Comparison of ENCODE assay signal across 26 cellular contexts in the genomic region with DNA sequence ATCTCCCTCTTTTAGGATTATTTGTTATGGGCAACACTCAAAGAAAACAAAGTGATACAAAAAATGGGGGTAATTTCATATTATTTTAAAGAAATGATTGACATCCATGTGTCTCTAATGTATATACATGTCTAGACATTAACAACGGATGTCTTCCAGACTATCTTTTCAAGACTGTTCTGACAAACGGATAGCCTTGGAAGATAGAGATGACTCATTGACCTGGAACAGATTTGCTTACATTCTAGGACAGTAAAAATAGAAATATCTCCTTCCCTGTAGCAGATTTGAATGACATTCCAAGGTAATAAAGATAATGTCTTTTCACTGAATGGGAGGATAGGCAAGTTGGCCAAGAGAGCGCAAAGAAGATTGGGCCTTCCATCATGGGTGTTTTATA. TPM values are rescaled to one million over a fixed set of nuclear protein-coding genes. Genes with fewer than 3 reads are reported as not detected.
DNase-seq lines count a peak whose midpoint lies in the region; ATAC-seq, FAIRE-seq and TF ChIP-seq lines count a peak whose summit lies in the region.
"Had no signal": no experiment of that assay in that cellular context is flagged by ENCODE, and none has a peak within 500 bp of the region (broad histone marks: within the 10 kb centered on the region; RNA-seq: fewer than 3 reads in every experiment).

No MANE protein-coding gene starts in this region.

- intact Hi-C loops in activated CD8-positive, alpha-beta T cell treated with anti-CD3 and anti-CD28 coated beads for 36 hours (cut with micrococcal nuclease): no loop called here

- peaks cover 3% of the 10 kb centered on the region; the same call in 1 of the 2 replicates for H3K4me1 ChIP-seq in Karpas-422 (ENCODE audit: low read length)
- H3K4me1 ChIP-seq in keratinocyte (ENCODE audit: control insufficient read depth, extremely low read depth, insufficient read depth, low read length): peaks cover 14% of the 10 kb centered on the region
- H3K4me1 ChIP-seq: BE2C, Caco-2 had no signal

- H4K20me1 ChIP-seq in Karpas-422 (ENCODE audit: insufficient read depth, low read depth, low read length) (no peaks in the 10 kb centered on the region), keratinocyte (ENCODE audit: control insufficient read depth, extremely low read depth, insufficient read depth, low read length) (no peaks in the 10 kb centered on the region)

- peak; percentile 44 for DNase-seq in A172 (ENCODE audit: low spot score)
- DNase-seq in Karpas-422: no peak
- peak; percentile 44 for DNase-seq in amniotic epithelial cell (ENCODE audit: low read depth)
- peak; percentile 1 for DNase-seq in keratinocyte (ENCODE audit: low read depth, low spot score)
- no peak for DNase-seq in activated CD8-positive, alpha-beta T cell treated with anti-CD3 and anti-CD28 coated beads for 36 hours
- no peak for DNase-seq in GM19239 (ENCODE audit: insufficient read length, low spot score)
- no peak for DNase-seq in stimulated activated effector memory CD8-positive, alpha-beta T cell treated with anti-CD3 and anti-CD28 coated beads, Interleukin-12 subunit alpha, Interleukin-12 subunit beta, amount 100 ng/mL, for 72 hours (ENCODE audit: low spot score in 2 of 2)
- DNase-seq: BE2C; Caco-2; CD4-positive, CD25-positive, alpha-beta regulatory T cell; GF-D8; HFFc6; NCI-H1105 treated with DMSO at 0.1 percent for 48 hours; NCI-H1694; NCI-H2081 treated with DMSO at 0.1 percent for 48 hours; NCI-H510A; NCI-H774; SHP77 treated with DMSO at 0.1 percent for 48 hours had no signal

- no peak overlapping the region for H3K4me3 ChIP-seq in Karpas-422 (ENCODE audit: low read length)
- H3K4me3 ChIP-seq in keratinocyte (ENCODE audit: control insufficient read depth in 2 of 3, extremely low read depth in 1 of 3, insufficient read depth in 2 of 3, low read depth in 1 of 3, low read length in 3 of 3): no peak overlapping the region

- H3K9me3 Mint-ChIP-seq in activated CD8-positive, alpha-beta T cell treated with anti-CD3 and anti-CD28 coated beads for 36 hours: no peaks in the 10 kb centered on the region
- H3K9me3 Mint-ChIP-seq in stimulated activated effector memory CD8-positive, alpha-beta T cell treated with anti-CD3 and anti-CD28 coated beads, Interleukin-12 subunit alpha, Interleukin-12 subunit beta, amount 100 ng/mL, for 72 hours: peaks cover 2% of the 10 kb centered on the region
- H3K9me3 Mint-ChIP-seq: HFFc6 had no signal

- no peak overlapping the region for H3K27ac Mint-ChIP-seq in activated CD8-positive, alpha-beta T cell treated with anti-CD3 and anti-CD28 coated beads for 36 hours
- H3K27ac Mint-ChIP-seq in stimulated activated effector memory CD8-positive, alpha-beta T cell treated with anti-CD3 and anti-CD28 coated beads, Interleukin-12 subunit alpha, Interleukin-12 subunit beta, amount 100 ng/mL, for 72 hours: no peak overlapping the region
- H3K27ac Mint-ChIP-seq: CD4-positive, CD25-positive, alpha-beta regulatory T cell; HFFc6 had no signal

- H3K27me3 Mint-ChIP-seq in activated CD8-positive, alpha-beta T cell treated with anti-CD3 and anti-CD28 coated beads for 36 hours: no peaks in the 10 kb centered on the region
- H3K27me3 Mint-ChIP-seq: CD4-positive, CD25-positive, alpha-beta regulatory T cell had no signal

- no peaks in the 10 kb centered on the region for H3K9me1 ChIP-seq in keratinocyte (ENCODE audit: control insufficient read depth, extremely low read depth, insufficient read depth, low read length)

- H3K79me2 ChIP-seq in Karpas-422 (ENCODE audit: low read length): no peaks in the 10 kb centered on the region
- H3K79me2 ChIP-seq in keratinocyte (ENCODE audit: control insufficient read depth, insufficient read depth, low read length): no peaks in the 10 kb centered on the region

- dilution Hi-C loops in keratinocyte (cut with MboI; ENCODE audit: extremely low pct_ligation_motif_present, low sequenced_read_pairs): no loop called here

- H2AFZ ChIP-seq in Karpas-422 (ENCODE audit: low read length) (0 out of 2 replicates have a peak overlapping the region, but pooled peaks have one; percentile 3), keratinocyte (ENCODE audit: control insufficient read depth, low read length) (no peak overlapping the region)

- H3K36me3 Mint-ChIP-seq in activated CD8-positive, alpha-beta T cell treated with anti-CD3 and anti-CD28 coated beads for 36 hours (ENCODE audit: low read depth): no peaks in the 10 kb centered on the region
- H3K36me3 Mint-ChIP-seq in stimulated activated effector memory CD8-positive, alpha-beta T cell treated with anti-CD3 and anti-CD28 coated beads, Interleukin-12 subunit alpha, Interleukin-12 subunit beta, amount 100 ng/mL, for 72 hours: no peaks in the 10 kb centered on the region
- H3K36me3 Mint-ChIP-seq: CD4-positive, CD25-positive, alpha-beta regulatory T cell had no signal

- H3K9me3 ChIP-seq in Karpas-422 (ENCODE audit: low read length): no peaks in the 10 kb centered on the region
- peaks cover 2% of the 10 kb centered on the region for H3K9me3 ChIP-seq in keratinocyte (ENCODE audit: control insufficient read depth, low read depth, low read length)
- H3K9me3 ChIP-seq: BE2C, Caco-2 had no signal

- H3K36me3 ChIP-seq in Karpas-422 (ENCODE audit: insufficient read depth, low read length) (no peaks in the 10 kb centered on the region), keratinocyte (ENCODE audit: control insufficient read depth in 2 of 2, extremely low read depth in 1 of 2, insufficient read depth in 2 of 2, low read length in 2 of 2) (no peaks in the 10 kb centered on the region)
- H3K36me3 ChIP-seq: BE2C had no signal

- no peak for FAIRE-seq in keratinocyte (lab: Jason Lieb, UNC)
- FAIRE-seq in GM19239 (lab: Jason Lieb, UNC): no peak
- FAIRE-seq: A204.1, H1, HTR-8/SVneo, RCC 7860 had no signal

- POLR2A ChIA-PET in activated CD8-positive, alpha-beta T cell treated with anti-CD3 and anti-CD28 coated beads for 36 hours (lab: Charles Lee): no interaction called here

- H3K27me3 ChIP-seq in Karpas-422 (ENCODE audit: low read length) (no peaks in the 10 kb centered on the region), keratinocyte (ENCODE audit: control insufficient read depth, extremely low read depth, insufficient read depth, low read length) (no peaks in the 10 kb centered on the region)
- H3K27me3 ChIP-seq: BE2C had no signal

- H3K27ac ChIP-seq in Karpas-422 (ENCODE audit: low read length) (no peak overlapping the region), keratinocyte (ENCODE audit: control insufficient read depth, insufficient read depth, low read length) (no peak overlapping the region)
- H3K27ac ChIP-seq: HL-60 had no signal

- H3K4me2 ChIP-seq in Karpas-422 (ENCODE audit: low read depth, low read length, poor library complexity, severe bottlenecking) (no peak overlapping the region), keratinocyte (ENCODE audit: control insufficient read depth, extremely low read depth, insufficient read depth, low read depth, low read length) (no peak overlapping the region)

- ATAC-seq in GM18868 (IDR thresholded peaks at IDR 0.05; ENCODE audit: unreplicated experiment): no peak
- ATAC-seq in activated CD8-positive, alpha-beta T cell treated with anti-CD3 and anti-CD28 coated beads for 36 hours: no peak
- ATAC-seq in stimulated activated effector memory CD8-positive, alpha-beta T cell treated with anti-CD3 and anti-CD28 coated beads, Interleukin-12 subunit alpha, Interleukin-12 subunit beta, amount 100 ng/mL, for 72 hours: no peak

- TF ChIP-seq CTCF in keratinocyte (optimal IDR thresholded peaks at IDR 0.05 in 1 of 3, IDR thresholded peaks at IDR 0.05 in 1 of 3, conservative IDR thresholded peaks at IDR 0.05 in 1 of 3; ENCODE audit: extremely low read depth in 1 of 3, insufficient read depth in 2 of 3, low read length in 3 of 3): no peak
- TF ChIP-seq CTCF in activated CD8-positive, alpha-beta T cell treated with anti-CD3 and anti-CD28 coated beads for 36 hours (IDR thresholded peaks at IDR 0.05): no peak

- no peaks in the 10 kb centered on the region for H3K9me2 ChIP-seq in Karpas-422 (replicated peaks; ENCODE audit: insufficient read depth, low read length)

- H3K4me3 Mint-ChIP-seq in activated CD8-positive, alpha-beta T cell treated with anti-CD3 and anti-CD28 coated beads for 36 hours: no peak overlapping the region
- no peak overlapping the region for H3K4me3 Mint-ChIP-seq in stimulated activated effector memory CD8-positive, alpha-beta T cell treated with anti-CD3 and anti-CD28 coated beads, Interleukin-12 subunit alpha, Interleukin-12 subunit beta, amount 100 ng/mL, for 72 hours
- H3K4me3 Mint-ChIP-seq: CD4-positive, CD25-positive, alpha-beta regulatory T cell; HFFc6 had no signal

- H3K9ac ChIP-seq in Karpas-422 (ENCODE audit: low read length) (no peak overlapping the region), keratinocyte (ENCODE audit: control insufficient read depth, extremely low read depth, insufficient read depth, low read length) (no peak overlapping the region)

- CTCF ChIA-PET in activated CD8-positive, alpha-beta T cell treated with anti-CD3 and anti-CD28 coated beads for 36 hours (lab: Charles Lee): no interaction called here

- no peaks in the 10 kb centered on the region for H3K4me1 Mint-ChIP-seq in activated CD8-positive, alpha-beta T cell treated with anti-CD3 and anti-CD28 coated beads for 36 hours (ENCODE audit: low read depth)
- H3K4me1 Mint-ChIP-seq in stimulated activated effector memory CD8-positive, alpha-beta T cell treated with anti-CD3 and anti-CD28 coated beads, Interleukin-12 subunit alpha, Interleukin-12 subunit beta, amount 100 ng/mL, for 72 hours: no peaks in the 10 kb centered on the region
- H3K4me1 Mint-ChIP-seq: CD4-positive, CD25-positive, alpha-beta regulatory T cell had no signal

RNA-seq across cellular contexts. Expression of a gene that starts 26.2 kb away (rescaled TPM):
- 0.03 and 0.43 TPM in 2 replicates for total RNA-seq in A172 (2014; rRNA removed; shearing (Covaris generic))
- total RNA-seq in Karpas-422 (2014; rRNA removed; shearing (Covaris generic); ENCODE audit: low replicate concordance): 1.9 and 6.4 TPM in 2 replicates
- polyA plus RNA-seq in keratinocyte: 7.8 to 12.3 TPM (median 8.4 TPM) in 3 replicates
- 0.20 TPM for polyA plus RNA-seq in keratinocyte (2011; ENCODE audit: low read depth)
- polyA plus RNA-seq in keratinocyte (2011; cell fraction: cytosol; rRNA removed): 0.99 and 2.3 TPM in 2 replicates
- polyA plus RNA-seq in keratinocyte (2011; cell fraction: nucleus; rRNA removed): 11.4 and 14.0 TPM in 2 replicates
- 0.25 and 5.6 TPM in 2 replicates for polyA plus RNA-seq in keratinocyte (2012; ENCODE audit: low replicate concordance)
- 1.2 to 9.9 TPM (median 6.5 TPM) in 3 replicates for polyA minus RNA-seq in keratinocyte
- 2.3 TPM for polyA minus RNA-seq in keratinocyte (2011; cell fraction: cytosol; rRNA and poly(A)+ RNA removed)
- 8.4 and 16.2 TPM in 2 replicates for polyA minus RNA-seq in keratinocyte (2011; cell fraction: nucleus; rRNA and poly(A)+ RNA removed)
- not detected for total RNA-seq in activated CD8-positive, alpha-beta T cell treated with anti-CD3 and anti-CD28 coated beads for 36 hours
- total RNA-seq: CD4-positive, CD25-positive, alpha-beta regulatory T cell; LHCN-M2; OCI-LY7 had no signal
- polyA plus RNA-seq: CD4-positive, CD25-positive, alpha-beta regulatory T cell had no signal

Comparison
In these comparisons a context has a peak if more than half of its experiments do, and no peak if none do; other contexts are left out.
1. DNase-seq: peak in A172 (single experiment), amniotic epithelial cell (single experiment) and keratinocyte (single experiment); none in Karpas-422 (single experiment), activated CD8-positive, alpha-beta T cell treated with anti-CD3 and anti-CD28 coated beads for 36 hours (single experiment), GM19239 (single experiment) and stimulated activated effector memory CD8-positive, alpha-beta T cell treated with anti-CD3 and anti-CD28 coated beads, Interleukin-12 subunit alpha, Interleukin-12 subunit beta, amount 100 ng/mL, for 72 hours (0 of 2).